ENCODE assay signal across 8 cellular contexts in the genomic region with DNA sequence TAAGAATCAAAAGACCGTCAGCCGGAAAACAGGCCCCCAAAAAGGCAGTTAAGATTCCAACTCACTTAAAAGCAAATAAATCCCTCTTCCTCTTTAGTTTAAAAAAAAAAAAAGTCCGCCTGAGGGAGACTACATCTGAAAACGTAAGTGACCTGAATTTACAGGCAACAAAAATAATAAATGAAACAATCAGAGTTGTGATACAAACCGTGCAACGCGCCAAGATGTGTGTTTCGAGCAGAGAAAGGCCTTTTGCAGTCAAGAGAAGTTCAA. TPM values are rescaled to one million over a fixed set of nuclear protein-coding genes. Genes with fewer than 3 reads are reported as not detected.
DNase-seq lines count a peak whose midpoint lies in the region.

No MANE protein-coding gene starts in this region.

- peak overlapping the region; percentile 99 for H3K27ac Mint-ChIP-seq in activated T-helper 2 cell treated with anti-CD3 and anti-CD28 coated beads, Interferon-gamma antibody, Interleukin-2, Interleukin-4, amounts not matched to agents 10 μg/mL and 5 μg/mL and 100 μg/mL, durations not matched to agents 14 hours and 24 hours and 36 hours
- peak overlapping the region; percentile 95 to 100 (median 99) for H3K27ac Mint-ChIP-seq in immature natural killer cell

- DNase-seq in NCI-H524 treated with DMSO at 0.1 percent for 48 hours (lab: John Stamatoyannopoulos, UW): peak; percentile 40
- no peak for DNase-seq in NCI-H524 (lab: John Stamatoyannopoulos, UW)
- no peak for DNase-seq in activated T-helper 2 cell treated with anti-CD3 and anti-CD28 coated beads, Interferon-gamma antibody, Interleukin-2, Interleukin-4, amounts not matched to agents 10 μg/mL and 5 μg/mL and 100 μg/mL, durations not matched to agents 14 hours and 24 hours and 36 hours (ENCODE audit: low spot score)
- DNase-seq in immature natural killer cell: peak in 1 of 3 donors; percentile 10
- no peak for DNase-seq in substantia nigra (lab: John Stamatoyannopoulos, UW)
- DNase-seq in NCI-H1930 (lab: John Stamatoyannopoulos, UW): no peak
- no peak for DNase-seq in medulla oblongata (ENCODE audit: extremely low spot score)
- DNase-seq in DMS53 (lab: John Stamatoyannopoulos, UW): no peak

- H3K9me3 Mint-ChIP-seq in activated T-helper 2 cell treated with anti-CD3 and anti-CD28 coated beads, Interferon-gamma antibody, Interleukin-2, Interleukin-4, amounts not matched to agents 10 μg/mL and 5 μg/mL and 100 μg/mL, durations not matched to agents 14 hours and 24 hours and 36 hours: no peaks in the 10 kb centered on the region
- no peaks in the 10 kb centered on the region for H3K9me3 Mint-ChIP-seq in immature natural killer cell

- peaks cover 60% of the 10 kb centered on the region for H3K4me1 Mint-ChIP-seq in activated T-helper 2 cell treated with anti-CD3 and anti-CD28 coated beads, Interferon-gamma antibody, Interleukin-2, Interleukin-4, amounts not matched to agents 10 μg/mL and 5 μg/mL and 100 μg/mL, durations not matched to agents 14 hours and 24 hours and 36 hours (ENCODE audit: low read depth)
- peaks cover 62 to 73% of the 10 kb centered on the region in 2 donors for H3K4me1 Mint-ChIP-seq in immature natural killer cell

- H3K36me3 Mint-ChIP-seq in activated T-helper 2 cell treated with anti-CD3 and anti-CD28 coated beads, Interferon-gamma antibody, Interleukin-2, Interleukin-4, amounts not matched to agents 10 μg/mL and 5 μg/mL and 100 μg/mL, durations not matched to agents 14 hours and 24 hours and 36 hours (ENCODE audit: low read depth): peaks cover 35% of the 10 kb centered on the region
- H3K36me3 Mint-ChIP-seq in immature natural killer cell: peaks cover 0 to 6% (median 3%) of the 10 kb centered on the region in 3 donors

- H3K27me3 Mint-ChIP-seq in activated T-helper 2 cell treated with anti-CD3 and anti-CD28 coated beads, Interferon-gamma antibody, Interleukin-2, Interleukin-4, amounts not matched to agents 10 μg/mL and 5 μg/mL and 100 μg/mL, durations not matched to agents 14 hours and 24 hours and 36 hours (ENCODE audit: low read depth): no peaks in the 10 kb centered on the region
- peaks cover 17 to 29% (median 28%) of the 10 kb centered on the region in 3 donors for H3K27me3 Mint-ChIP-seq in immature natural killer cell (ENCODE audit: low read depth in 3 of 3)

- intact Hi-C loops in activated T-helper 2 cell treated with anti-CD3 and anti-CD28 coated beads, Interferon-gamma antibody, Interleukin-2, Interleukin-4, amounts not matched to agents 10 μg/mL and 5 μg/mL and 100 μg/mL, durations not matched to agents 14 hours and 24 hours and 36 hours (cut with micrococcal nuclease): loop anchor here (5.0 to 10.0 kb wide), 2 partner anchors 75 to 877 kb away; a partner anchor contains a TSS

- H3K27ac ChIP-seq in substantia nigra (ENCODE audit: low read depth, low read length, poor library complexity, severe bottlenecking): peak overlapping the region; percentile 99

- peak overlapping the region; percentile 98 for H3K4me3 Mint-ChIP-seq in activated T-helper 2 cell treated with anti-CD3 and anti-CD28 coated beads, Interferon-gamma antibody, Interleukin-2, Interleukin-4, amounts not matched to agents 10 μg/mL and 5 μg/mL and 100 μg/mL, durations not matched to agents 14 hours and 24 hours and 36 hours (ENCODE audit: low read depth)
- H3K4me3 Mint-ChIP-seq in immature natural killer cell: peak overlapping the region; percentile 95 to 100 (median 99)

RNA-seq across cellular contexts. Expression of a gene that starts 1.1 kb away (rescaled TPM):
- 91.5 and 93.9 TPM in 2 replicates for total RNA-seq in activated T-helper 2 cell treated with anti-CD3 and anti-CD28 coated beads, Interferon-gamma antibody, Interleukin-2, Interleukin-4, amounts not matched to agents 10 μg/mL and 5 μg/mL and 100 μg/mL, durations not matched to agents 14 hours and 24 hours and 36 hours
- polyA plus RNA-seq in immature natural killer cell: 10 to 100 TPM in 1 of 3 donors, 1 to 10 TPM in 2; 3.3 to 21.9 (median 8.6) TPM
